Comparison of ENCODE assay signal across 9 cellular contexts in genomic region chr22:17773606-17774205, GRCh38. TPM values are rescaled to one million over a fixed set of nuclear protein-coding genes. Genes with fewer than 3 reads are reported as not detected.
DNase-seq lines count a peak whose midpoint lies in the region; ATAC-seq lines count a peak whose summit lies in the region.
"Had no signal": no experiment of that assay in that cellular context is flagged by ENCODE, and none has a peak within 500 bp of the region (broad histone marks: within the 10 kb centered on the region; RNA-seq: fewer than 3 reads in every experiment).

No MANE protein-coding gene starts in this region.

- H3K4me3 Mint-ChIP-seq in activated naive CD8-positive, alpha-beta T cell treated with anti-CD3 and anti-CD28 coated beads, Interleukin-2, amount 50 U/mL, for 24 hours, result peak overlapping the region; percentile 80

- H3K4me1 ChIP-seq in HUES48 (ENCODE audit: control insufficient read depth, insufficient read depth, low read length), result peaks cover 9% of the 10 kb centered on the region
- H3K4me1 ChIP-seq in skeletal muscle tissue (ENCODE audit: control insufficient read depth in 3 of 3, insufficient read depth in 3 of 3, low read length in 3 of 3), result peaks cover 14 to 38% (median 31%) of the 10 kb centered on the region in 3 donors

- H3K36me3 ChIP-seq in HUES48 (ENCODE audit: control insufficient read depth, insufficient read depth, low read length) (no peaks in the 10 kb centered on the region), skeletal muscle tissue (ENCODE audit: control insufficient read depth in 3 of 3, insufficient read depth in 3 of 3, low read length in 3 of 3) (no peaks in the 10 kb centered on the region)

- H3K9me3 ChIP-seq in HUES48 (ENCODE audit: control insufficient read depth, insufficient read depth, low read length), result no peaks in the 10 kb centered on the region
- no peaks in the 10 kb centered on the region for H3K9me3 ChIP-seq in skeletal muscle tissue (ENCODE audit: control insufficient read depth in 3 of 3, low read length in 3 of 3)

- peaks cover 73% of the 10 kb centered on the region for H3K4me1 Mint-ChIP-seq in activated naive CD8-positive, alpha-beta T cell treated with anti-CD3 and anti-CD28 coated beads, Interleukin-2, amount 50 U/mL, for 24 hours

- peak; percentile 56 for ATAC-seq in activated naive CD8-positive, alpha-beta T cell treated with anti-CD3 and anti-CD28 coated beads, Interleukin-2, amount 50 U/mL, for 24 hours
- no peak for ATAC-seq in HG02973 (IDR thresholded peaks at IDR 0.05; ENCODE audit: unreplicated experiment)

- H3K27ac Mint-ChIP-seq in activated naive CD8-positive, alpha-beta T cell treated with anti-CD3 and anti-CD28 coated beads, Interleukin-2, amount 50 U/mL, for 24 hours, result peak overlapping the region; percentile 64

- H3K9ac ChIP-seq in HUES48 (ENCODE audit: low read depth, low read length) (peak overlapping the region; percentile 82), skeletal muscle tissue (ENCODE audit: low read depth in 1 of 3, low read length in 3 of 3) (peak overlapping the region in 2 of 3 donors; percentile 38 to 73)

- DNase-seq in DMS 273 (lab: John Stamatoyannopoulos, UW; ENCODE audit: unreplicated experiment), result peak; percentile 63
- no peak for DNase-seq in DMS 273 treated with DMSO at 0.1 percent for 48 hours (lab: John Stamatoyannopoulos, UW)
- DNase-seq in SK-N-DZ (ENCODE audit: low spot score), result peak; percentile 81
- peak; percentile 81 for DNase-seq in activated naive CD8-positive, alpha-beta T cell treated with anti-CD3 and anti-CD28 coated beads, Interleukin-2, amount 50 U/mL, for 24 hours
- DNase-seq in hypothalamus (lab: John Stamatoyannopoulos, UW), result peak in 28 of 51 donors; percentile 19 to 59 (median 40)

- H3K36me3 Mint-ChIP-seq in activated naive CD8-positive, alpha-beta T cell treated with anti-CD3 and anti-CD28 coated beads, Interleukin-2, amount 50 U/mL, for 24 hours (ENCODE audit: low read depth), result no peaks in the 10 kb centered on the region

- H3K27me3 Mint-ChIP-seq in activated naive CD8-positive, alpha-beta T cell treated with anti-CD3 and anti-CD28 coated beads, Interleukin-2, amount 50 U/mL, for 24 hours, result no peaks in the 10 kb centered on the region

- H3K4me3 ChIP-seq in HUES48 (ENCODE audit: low read depth, low read length), result peak overlapping the region; percentile 67
- H3K4me3 ChIP-seq in skeletal muscle tissue (ENCODE audit: low read length in 3 of 3), result peak overlapping the region; percentile 63 to 66 (median 63)

- H3K27ac ChIP-seq in HUES48 (ENCODE audit: low read depth, low read length) (peak overlapping the region; percentile 81), skeletal muscle tissue (ENCODE audit: low read depth, low read length) (no peak overlapping the region)
- H3K27ac ChIP-seq: 22Rv1 had no signal

- no peaks in the 10 kb centered on the region for H3K9me3 Mint-ChIP-seq in activated naive CD8-positive, alpha-beta T cell treated with anti-CD3 and anti-CD28 coated beads, Interleukin-2, amount 50 U/mL, for 24 hours

- peaks cover 7% of the 10 kb centered on the region; the same call in 1 of the 2 replicates for H3K27me3 ChIP-seq in HUES48 (ENCODE audit: control insufficient read depth, insufficient read depth, low read length)
- H3K27me3 ChIP-seq in skeletal muscle tissue (ENCODE audit: control insufficient read depth in 3 of 3, insufficient read depth in 3 of 3, low read length in 3 of 3), result peaks cover 0 to 8% (median 0%) of the 10 kb centered on the region in 3 donors

RNA-seq across cellular contexts. Expression of gene BID, which starts 0.6 kb away (rescaled TPM):
- polyA plus RNA-seq in SK-N-DZ (2014; cell fraction: cytosol; rRNA removed), result 91.3 and 98.4 TPM in 2 replicates
- polyA plus RNA-seq in SK-N-DZ (2014; cell fraction: nucleus; rRNA removed), result 69.5 and 119 TPM in 2 replicates
- total RNA-seq in skeletal muscle tissue, result 10.4 TPM
